In the genomic region with DNA sequence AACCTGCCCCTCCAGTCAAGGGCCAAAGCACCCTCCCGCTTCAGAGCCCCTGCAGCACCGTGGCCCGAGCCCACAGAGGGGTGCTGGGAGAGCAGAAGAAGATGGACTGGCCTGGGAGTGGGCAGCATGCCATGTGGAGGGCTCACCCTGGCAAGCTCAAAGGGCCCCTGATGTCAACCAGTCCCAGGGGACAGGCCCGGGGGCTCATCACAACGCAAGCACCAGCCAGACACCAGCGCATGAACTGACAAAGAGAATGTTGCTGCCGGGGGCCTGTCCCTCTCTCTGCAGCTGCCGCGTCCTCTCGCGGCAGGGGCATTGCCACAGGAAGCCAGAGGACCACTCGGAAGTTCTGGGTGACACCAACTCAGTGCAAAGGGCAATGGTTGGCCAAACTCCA, we compare ENCODE assay signal across 21 cellular contexts. TPM values are rescaled to one million over a fixed set of nuclear protein-coding genes. Genes with fewer than 3 reads are reported as not detected.
DNase-seq lines count a peak whose midpoint lies in the region; ATAC-seq, FAIRE-seq and TF ChIP-seq lines count a peak whose summit lies in the region.
"Had no signal": no experiment of that assay in that cellular context is flagged by ENCODE, and none has a peak within 500 bp of the region (broad histone marks: within the 10 kb centered on the region; RNA-seq: fewer than 3 reads in every experiment).

No MANE protein-coding gene starts in this region.

- H3K4me1 ChIP-seq in kidney (ENCODE audit: control insufficient read depth in 1 of 2, insufficient read depth in 1 of 2, low read depth in 1 of 2, low read length in 2 of 2): peaks cover 8 to 23% of the 10 kb centered on the region in 2 donors
- H3K4me1 ChIP-seq: A549 had no signal

- peak overlapping the region in 1 of 2 donors; percentile 8 for H3K4me3 ChIP-seq in kidney (ENCODE audit: low read length in 2 of 2)
- H3K4me3 ChIP-seq: A549, GM23248 had no signal

- H3K27ac ChIP-seq in angular gyrus (ENCODE audit: low read depth, low read length) (peak overlapping the region; percentile 41), kidney (ENCODE audit: low read depth in 2 of 2, low read length in 2 of 2) (peak overlapping the region; percentile 2 to 69), temporal lobe (ENCODE audit: low read depth, low read length) (peak overlapping the region; percentile 65)
- H3K27ac ChIP-seq: 22Rv1, A549, GM23248 had no signal

- no peak overlapping the region for H3K9ac ChIP-seq in kidney (ENCODE audit: low read length in 2 of 2)
- H3K9ac ChIP-seq: GM23248 had no signal

- ATAC-seq in activated CD8-positive, alpha-beta T cell treated with anti-CD3 and anti-CD28 coated beads, Interleukin-2, amount 10 ng/mL, durations not matched to agents 7 days and 5 days: no peak
- no peak for ATAC-seq in activated CD8-positive, alpha-beta T cell treated with anti-CD3 and anti-CD28 coated beads for 36 hours
- ATAC-seq in HG02885 (IDR thresholded peaks at IDR 0.05; ENCODE audit: poor library complexity, unreplicated experiment): no peak
- ATAC-seq: A549 had no signal

- intact Hi-C loops in activated CD8-positive, alpha-beta T cell treated with anti-CD3 and anti-CD28 coated beads for 36 hours (cut with micrococcal nuclease): no loop called here
- intact Hi-C loops in kidney (cut with DNase I): no loop called here

- no peaks in the 10 kb centered on the region for H3K9me3 ChIP-seq in kidney (ENCODE audit: control insufficient read depth in 1 of 2, low read length in 2 of 2)

- no peaks in the 10 kb centered on the region for H3K9me3 Mint-ChIP-seq in activated CD8-positive, alpha-beta T cell treated with anti-CD3 and anti-CD28 coated beads, Interleukin-2, amount 10 ng/mL, durations not matched to agents 7 days and 5 days (ENCODE audit: insufficient read depth)
- no peaks in the 10 kb centered on the region for H3K9me3 Mint-ChIP-seq in activated CD8-positive, alpha-beta T cell treated with anti-CD3 and anti-CD28 coated beads for 36 hours
- H3K9me3 Mint-ChIP-seq: CD8-positive, alpha-beta memory T cell had no signal

- peaks cover 15% of the 10 kb centered on the region for H3K27me3 Mint-ChIP-seq in activated CD8-positive, alpha-beta T cell treated with anti-CD3 and anti-CD28 coated beads, Interleukin-2, amount 10 ng/mL, durations not matched to agents 7 days and 5 days (ENCODE audit: low read depth)
- H3K27me3 Mint-ChIP-seq in activated CD8-positive, alpha-beta T cell treated with anti-CD3 and anti-CD28 coated beads for 36 hours: no peaks in the 10 kb centered on the region

- H3K36me3 ChIP-seq in kidney (ENCODE audit: control insufficient read depth in 1 of 2, insufficient read depth in 2 of 2, low read length in 2 of 2): no peaks in the 10 kb centered on the region

- FAIRE-seq in kidney (lab: Jason Lieb, UNC): no peak
- FAIRE-seq: A549, D721Med, G401.6, GM12891, HTR-8/SVneo had no signal

- H3K27ac Mint-ChIP-seq in activated CD8-positive, alpha-beta T cell treated with anti-CD3 and anti-CD28 coated beads, Interleukin-2, amount 10 ng/mL, durations not matched to agents 7 days and 5 days: no peak overlapping the region
- H3K27ac Mint-ChIP-seq in activated CD8-positive, alpha-beta T cell treated with anti-CD3 and anti-CD28 coated beads for 36 hours: no peak overlapping the region
- H3K27ac Mint-ChIP-seq: CD4-positive, CD25-positive, alpha-beta regulatory T cell; CD8-positive, alpha-beta memory T cell had no signal

- no peaks in the 10 kb centered on the region for H3K36me3 Mint-ChIP-seq in activated CD8-positive, alpha-beta T cell treated with anti-CD3 and anti-CD28 coated beads, Interleukin-2, amount 10 ng/mL, durations not matched to agents 7 days and 5 days (ENCODE audit: low read depth)
- no peaks in the 10 kb centered on the region for H3K36me3 Mint-ChIP-seq in activated CD8-positive, alpha-beta T cell treated with anti-CD3 and anti-CD28 coated beads for 36 hours (ENCODE audit: low read depth)
- H3K36me3 Mint-ChIP-seq: CD4-positive, CD25-positive, alpha-beta regulatory T cell; CD8-positive, alpha-beta memory T cell had no signal

- POLR2A ChIA-PET in activated CD8-positive, alpha-beta T cell treated with anti-CD3 and anti-CD28 coated beads, Interleukin-2, amount 10 ng/mL, durations not matched to agents 7 days and 5 days (lab: Charles Lee): no interaction called here
- POLR2A ChIA-PET in activated CD8-positive, alpha-beta T cell treated with anti-CD3 and anti-CD28 coated beads for 36 hours (lab: Charles Lee): no interaction called here

- peak; percentile 19 for DNase-seq in activated CD8-positive, alpha-beta T cell treated with anti-CD3 and anti-CD28 coated beads, Interleukin-2, amount 10 ng/mL, durations not matched to agents 7 days and 5 days
- no peak for DNase-seq in activated CD8-positive, alpha-beta T cell treated with anti-CD3 and anti-CD28 coated beads for 36 hours
- DNase-seq in kidney (peak; percentile 59), HuH-7 (ENCODE audit: low spot score) (no peak)
- DNase-seq in stimulated activated CD4-positive, alpha-beta T cell treated with anti-CD3 and anti-CD28 coated beads, Interleukin-2, amount 100 ng/mL, for 48 hours: no peak
- DNase-seq: AML-193; C1 segment of cervical spinal cord; CD4-positive, CD25-positive, alpha-beta regulatory T cell; CD8-positive, alpha-beta memory T cell; COR-L47; GM23248; HCEC 1CT had no signal

- H3K4me3 Mint-ChIP-seq in activated CD8-positive, alpha-beta T cell treated with anti-CD3 and anti-CD28 coated beads, Interleukin-2, amount 10 ng/mL, durations not matched to agents 7 days and 5 days: no peak overlapping the region
- no peak overlapping the region for H3K4me3 Mint-ChIP-seq in activated CD8-positive, alpha-beta T cell treated with anti-CD3 and anti-CD28 coated beads for 36 hours
- H3K4me3 Mint-ChIP-seq: CD4-positive, CD25-positive, alpha-beta regulatory T cell; CD8-positive, alpha-beta memory T cell had no signal

- H3K4me1 Mint-ChIP-seq in activated CD8-positive, alpha-beta T cell treated with anti-CD3 and anti-CD28 coated beads, Interleukin-2, amount 10 ng/mL, durations not matched to agents 7 days and 5 days (ENCODE audit: low read depth): no peaks in the 10 kb centered on the region
- no peaks in the 10 kb centered on the region for H3K4me1 Mint-ChIP-seq in activated CD8-positive, alpha-beta T cell treated with anti-CD3 and anti-CD28 coated beads for 36 hours (ENCODE audit: low read depth)
- H3K4me1 Mint-ChIP-seq: CD8-positive, alpha-beta memory T cell had no signal

- CTCF ChIA-PET in activated CD8-positive, alpha-beta T cell treated with anti-CD3 and anti-CD28 coated beads, Interleukin-2, amount 10 ng/mL, durations not matched to agents 7 days and 5 days (lab: Charles Lee): no interaction called here
- CTCF ChIA-PET in activated CD8-positive, alpha-beta T cell treated with anti-CD3 and anti-CD28 coated beads for 36 hours (lab: Charles Lee): no interaction called here

- no peak for TF ChIP-seq CTCF in activated CD8-positive, alpha-beta T cell treated with anti-CD3 and anti-CD28 coated beads for 36 hours (IDR thresholded peaks at IDR 0.05)
- TF ChIP-seq CTCF in kidney (IDR thresholded peaks at IDR 0.05; ENCODE audit: borderline replicate concordance, extremely low read depth, insufficient read depth): no peak

RNA-seq across cellular contexts. Expression of a gene that starts 30.3 kb away (rescaled TPM):
- total RNA-seq in activated CD8-positive, alpha-beta T cell treated with anti-CD3 and anti-CD28 coated beads, Interleukin-2, amount 10 ng/mL, durations not matched to agents 7 days and 5 days: 100 to 1,000 TPM; 125 to 127 TPM
- total RNA-seq in activated CD8-positive, alpha-beta T cell treated with anti-CD3 and anti-CD28 coated beads for 36 hours: 100 to 1,000 TPM in 1 of 2 experiments, 10 to 100 TPM in 1; 95.2 to 102 TPM
- total RNA-seq in kidney: 121 TPM
- polyA plus RNA-seq in kidney (ENCODE audit: insufficient read depth, low read depth, low replicate concordance): 167 TPM
- total RNA-seq in temporal lobe: 42.8 TPM

Comparison
In these comparisons a context has a peak if more than half of its experiments do, and no peak if none do; other contexts are left out.
1. DNase-seq: peak in activated CD8-positive, alpha-beta T cell treated with anti-CD3 and anti-CD28 coated beads, Interleukin-2, amount 10 ng/mL, durations not matched to agents 7 days and 5 days (single experiment) and kidney (single experiment); none in activated CD8-positive, alpha-beta T cell treated with anti-CD3 and anti-CD28 coated beads for 36 hours (single experiment), stimulated activated CD4-positive, alpha-beta T cell treated with anti-CD3 and anti-CD28 coated beads, Interleukin-2, amount 100 ng/mL, for 48 hours (0 of 2) and HuH-7 (single experiment).
2. Peak in every context shown above with its lines, with median percentiles within 50 percentile points of each other: H3K27ac ChIP-seq.